9 cellular contexts compared by ENCODE assay signal in the genomic region with DNA sequence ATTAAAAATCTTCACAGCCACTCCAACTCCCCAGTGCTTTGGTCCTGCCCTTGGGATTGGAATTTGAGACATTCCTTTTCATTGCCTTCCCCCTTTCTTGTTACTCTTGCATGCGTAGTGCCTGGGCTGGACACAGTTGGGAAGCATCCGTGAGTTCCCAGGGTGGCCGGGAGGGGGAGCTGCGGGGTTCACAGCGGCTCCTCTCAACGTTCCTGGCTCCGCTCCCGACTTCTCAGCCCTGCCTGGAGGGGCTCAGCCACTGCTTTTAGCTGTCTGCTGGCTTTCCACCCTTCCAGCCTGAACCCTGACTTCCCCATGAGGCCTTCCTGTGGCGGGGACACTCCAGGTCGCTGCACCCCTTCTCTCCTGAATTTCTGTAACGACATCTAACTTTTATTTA. TPM values are rescaled to one million over a fixed set of nuclear protein-coding genes. Genes with fewer than 3 reads are reported as not detected.
DNase-seq lines count a peak whose midpoint lies in the region; ATAC-seq, FAIRE-seq and TF ChIP-seq lines count a peak whose summit lies in the region.
"Had no signal": no experiment of that assay in that cellular context is flagged by ENCODE, and none has a peak within 500 bp of the region (broad histone marks: within the 10 kb centered on the region; RNA-seq: fewer than 3 reads in every experiment).

No MANE protein-coding gene starts in this region.

- in situ Hi-C loops in brain microvascular endothelial cell (cut with HindIII; ENCODE audit: low pct_ligation_motif_present, low sequenced_read_pairs): no loop called here

- no peak overlapping the region for H3K27ac ChIP-seq in brain microvascular endothelial cell

- ATAC-seq in HG02623 (IDR thresholded peaks at IDR 0.05; ENCODE audit: unreplicated experiment): no peak
- no peak for ATAC-seq in HG03571 (IDR thresholded peaks at IDR 0.05; ENCODE audit: unreplicated experiment)

- peak; percentile 37 for FAIRE-seq in TTC549 (lab: Jason Lieb, UNC)

- no peak overlapping the region for H3K4me3 ChIP-seq in brain microvascular endothelial cell (ENCODE audit: low read depth, low read length)

- peak; percentile 98 for TF ChIP-seq CTCF in brain microvascular endothelial cell (IDR thresholded peaks at IDR 0.05; ENCODE audit: low read depth, low read length, missing control alignments)

- no peaks in the 10 kb centered on the region for H3K36me3 ChIP-seq in brain microvascular endothelial cell (replicated peaks)

- no peaks in the 10 kb centered on the region for H3K27me3 ChIP-seq in brain microvascular endothelial cell (replicated peaks)

- peak; percentile 98 for DNase-seq in ELF-1 (ENCODE audit: low read depth, low spot score)
- DNase-seq in M059J (ENCODE audit: low read depth): peak; percentile 48
- DNase-seq in brain microvascular endothelial cell: peak; percentile 85
- peak; percentile 97 for DNase-seq in iPS-NIHi7 (ENCODE audit: extremely low spot score)
- peak; percentile 51 for DNase-seq in stimulated activated CD4-positive, alpha-beta T cell treated with anti-CD3 and anti-CD28 coated beads, Interleukin-12 subunit alpha, Interleukin-12 subunit beta, amount 100 ng/mL, for 4 hours

RNA-seq across cellular contexts. Expression of gene TEX52, which starts 3.2 kb away (rescaled TPM):
- total RNA-seq in M059J (2014; rRNA removed; shearing (Covaris generic)): not detected in 2 replicates
- total RNA-seq: temporal lobe had no signal

RNA-seq across cellular contexts. Expression of gene NRIP2, which starts 18.8 kb away (rescaled TPM):
- total RNA-seq in M059J (2014; rRNA removed; shearing (Covaris generic)): not detected in 2 replicates

RNA-seq across cellular contexts. Expression of gene FOXM1, which starts 23.3 kb away (rescaled TPM):
- 45.5 and 67.5 TPM in 2 replicates for total RNA-seq in M059J (2014; rRNA removed; shearing (Covaris generic))

RNA-seq across cellular contexts. Expression of gene RHNO1, which starts 23.4 kb away (rescaled TPM):
- total RNA-seq in M059J (2014; rRNA removed; shearing (Covaris generic)): 68.6 and 69.4 TPM in 2 replicates

RNA-seq across cellular contexts. Expression of gene TULP3, which starts 37.1 kb away (rescaled TPM):
- total RNA-seq in M059J (2014; rRNA removed; shearing (Covaris generic)): 33.5 and 37.8 TPM in 2 replicates

Comparison
In these comparisons a context has a peak if more than half of its experiments do, and no peak if none do; other contexts are left out.
1. DNase-seq: peak in every context shown above with its lines; median percentile 98 in ELF-1; 97 in iPS-NIHi7; 85 in brain microvascular endothelial cell; 51 in stimulated activated CD4-positive, alpha-beta T cell treated with anti-CD3 and anti-CD28 coated beads, Interleukin-12 subunit alpha, Interleukin-12 subunit beta, amount 100 ng/mL, for 4 hours; 48 in M059J.